Comparison of ENCODE assay signal across 7 cellular contexts in genomic region chr17:36547776-36548175, GRCh38. TPM values are rescaled to one million over a fixed set of nuclear protein-coding genes. Genes with fewer than 3 reads are reported as not detected.
DNase-seq lines count a peak whose midpoint lies in the region; TF ChIP-seq lines count a peak whose summit lies in the region.
"Had no signal": no experiment of that assay in that cellular context is flagged by ENCODE, and none has a peak within 500 bp of the region (broad histone marks: within the 10 kb centered on the region; RNA-seq: fewer than 3 reads in every experiment).

No MANE protein-coding gene starts in this region.

- peak overlapping the region; percentile 72 for H3K27ac Mint-ChIP-seq in HFFc6
- peak overlapping the region; percentile 78 for H3K27ac Mint-ChIP-seq in activated naive CD8-positive, alpha-beta T cell treated with anti-CD3 and anti-CD28 coated beads for 36 hours

- DNase-seq in HFFc6 (no peak), anterior cingulate cortex (lab: John Stamatoyannopoulos, UW) (no peak), ecto neural progenitor cell (ENCODE audit: low spot score) (no peak)
- no peak for DNase-seq in activated naive CD8-positive, alpha-beta T cell treated with anti-CD3 and anti-CD28 coated beads for 36 hours
- no peak for DNase-seq in stimulated activated CD4-positive, alpha-beta T cell treated with anti-CD3 and anti-CD28 coated beads, Interleukin-15, amount 100 ng/mL, for 24 hours
- DNase-seq: NCI-H1694 treated with DMSO at 0.1 percent for 48 hours had no signal

- no peak for TF ChIP-seq EP300 in neural cell (conservative IDR thresholded peaks at IDR 0.05; ENCODE audit: poor library complexity, severe bottlenecking)

- no peak overlapping the region for H3K9ac ChIP-seq in neural cell (ENCODE audit: low read length)

- H3K36me3 ChIP-seq in neural cell (ENCODE audit: insufficient read depth, low read length) = no peaks in the 10 kb centered on the region

- H3K4me1 Mint-ChIP-seq in HFFc6 (ENCODE audit: low read depth) = peaks cover 37% of the 10 kb centered on the region
- H3K4me1 Mint-ChIP-seq in activated naive CD8-positive, alpha-beta T cell treated with anti-CD3 and anti-CD28 coated beads for 36 hours = peaks cover 45% of the 10 kb centered on the region

- H3K27me3 Mint-ChIP-seq in HFFc6 (ENCODE audit: insufficient read depth) = peaks cover 9% of the 10 kb centered on the region
- H3K27me3 Mint-ChIP-seq in activated naive CD8-positive, alpha-beta T cell treated with anti-CD3 and anti-CD28 coated beads for 36 hours = no peaks in the 10 kb centered on the region

- H3K4me3 ChIP-seq in neural cell (ENCODE audit: low read length) = peak overlapping the region; percentile 99

- H4K20me1 ChIP-seq in neural cell (ENCODE audit: insufficient read depth) = no peaks in the 10 kb centered on the region

- peaks cover 33% of the 10 kb centered on the region for H3K36me3 Mint-ChIP-seq in HFFc6 (ENCODE audit: low read depth)
- H3K36me3 Mint-ChIP-seq in activated naive CD8-positive, alpha-beta T cell treated with anti-CD3 and anti-CD28 coated beads for 36 hours = peaks cover 44% of the 10 kb centered on the region

- no peaks in the 10 kb centered on the region for H3K9me2 ChIP-seq in neural cell (ENCODE audit: insufficient read depth, low read length)

- TF ChIP-seq RAD21 in neural cell (conservative IDR thresholded peaks at IDR 0.05) = no peak

- H3K79me2 ChIP-seq in neural cell (replicated peaks; ENCODE audit: insufficient read depth, low read length) = peaks cover 69% of the 10 kb centered on the region

- H3F3A ChIP-seq in neural cell (ENCODE audit: insufficient read depth, low read length, poor library complexity, severe bottlenecking) = peaks cover 4% of the 10 kb centered on the region

- H3K27ac ChIP-seq in neural cell (ENCODE audit: low read length) = no peak overlapping the region

- TF ChIP-seq CTCF in HFFc6 (IDR thresholded peaks at IDR 0.05) (no peak), neural cell (IDR thresholded peaks at IDR 0.05; ENCODE audit: poor library complexity, severe bottlenecking) (no peak)

- H3K4me2 ChIP-seq in neural cell (ENCODE audit: low read length) = peak overlapping the region; percentile 90

- H3K4me3 Mint-ChIP-seq in HFFc6 = peak overlapping the region; percentile 96
- peak overlapping the region; percentile 91 for H3K4me3 Mint-ChIP-seq in activated naive CD8-positive, alpha-beta T cell treated with anti-CD3 and anti-CD28 coated beads for 36 hours

- H3K9me3 Mint-ChIP-seq in HFFc6 = no peaks in the 10 kb centered on the region
- H3K9me3 Mint-ChIP-seq in activated naive CD8-positive, alpha-beta T cell treated with anti-CD3 and anti-CD28 coated beads for 36 hours = no peaks in the 10 kb centered on the region

- H3K27me3 ChIP-seq in neural cell (ENCODE audit: insufficient read depth, low read depth, low read length) = no peaks in the 10 kb centered on the region

- H2AFZ ChIP-seq in neural cell (ENCODE audit: low read depth, low read length) = no peak overlapping the region

- H3K9me3 ChIP-seq in neural cell (ENCODE audit: low read length) = no peaks in the 10 kb centered on the region

TF ChIP-seq in neural cell, 6 proteins besides CTCF, POLR2A, EP300 and RAD21:
- TF ChIP-seq SMC3 (conservative IDR thresholded peaks at IDR 0.05; ENCODE audit: poor library complexity) (no peak), REST (IDR thresholded peaks at IDR 0.05; ENCODE audit: borderline replicate concordance) (no peak), MXI1 (conservative IDR thresholded peaks at IDR 0.05; ENCODE audit: poor library complexity, severe bottlenecking) (no peak), EZH2 (IDR thresholded peaks at IDR 0.05; ENCODE audit: borderline replicate concordance, insufficient read depth, low read length, poor library complexity, severe bottlenecking) (no peak), POLR2AphosphoS5 (IDR thresholded peaks at IDR 0.05) (no peak), TAF1 (IDR thresholded peaks at IDR 0.05; ENCODE audit: low read depth) (no peak)

RNA-seq across cellular contexts. Expression of gene GGNBP2, which starts 3.1 kb away (rescaled TPM):
- total RNA-seq in HFFc6 (2021; fragmentation: NEBNext Ultra II Directional; extraction: Animal tissue kit (Norgen Biotek cat#: 25700)) = 10 to 100 TPM; 53.1 to 62.8 (median 54.2) TPM
- 10 to 100 TPM; 72.8 to 74.6 TPM for total RNA-seq in activated naive CD8-positive, alpha-beta T cell treated with anti-CD3 and anti-CD28 coated beads for 36 hours
- polyA plus RNA-seq in neural cell = 99.3 and 112 TPM in 2 replicates
- polyA minus RNA-seq in neural cell = 92.7 and 97.4 TPM in 2 replicates

RNA-seq across cellular contexts. Expression of gene PIGW, which starts 13.0 kb away (rescaled TPM):
- 10 to 100 TPM; 12.0 to 15.1 (median 12.5) TPM for total RNA-seq in HFFc6 (2021; fragmentation: NEBNext Ultra II Directional; extraction: Animal tissue kit (Norgen Biotek cat#: 25700))
- 10 to 100 TPM; 32.5 to 34.6 TPM for total RNA-seq in activated naive CD8-positive, alpha-beta T cell treated with anti-CD3 and anti-CD28 coated beads for 36 hours
- 2.7 and 5.4 TPM in 2 replicates for polyA plus RNA-seq in neural cell
- polyA minus RNA-seq in neural cell = 4.4 and 5.6 TPM in 2 replicates

RNA-seq across cellular contexts. Expression of gene MYO19, which starts 13.1 kb away (rescaled TPM):
- 10 to 100 TPM; 32.4 to 45.9 (median 38.4) TPM for total RNA-seq in HFFc6 (2021; fragmentation: NEBNext Ultra II Directional; extraction: Animal tissue kit (Norgen Biotek cat#: 25700))
- total RNA-seq in activated naive CD8-positive, alpha-beta T cell treated with anti-CD3 and anti-CD28 coated beads for 36 hours = 100 to 1,000 TPM; 123 to 134 TPM
- polyA plus RNA-seq in neural cell = 51.5 and 66.7 TPM in 2 replicates
- 58.6 and 61.1 TPM in 2 replicates for polyA minus RNA-seq in neural cell

RNA-seq across cellular contexts. Expression of gene DHRS11, which starts 43.9 kb away (rescaled TPM):
- total RNA-seq in HFFc6 (2021; fragmentation: NEBNext Ultra II Directional; extraction: Animal tissue kit (Norgen Biotek cat#: 25700)) = 10 to 100 TPM in 4 of 6 experiments, 1 to 10 TPM in 2; 8.4 to 11.3 (median 10.6) TPM
- 10 to 100 TPM; 10.1 to 14.1 TPM for total RNA-seq in activated naive CD8-positive, alpha-beta T cell treated with anti-CD3 and anti-CD28 coated beads for 36 hours
- polyA plus RNA-seq in neural cell = 13.4 and 18.6 TPM in 2 replicates
- polyA minus RNA-seq in neural cell = 11.7 and 16.9 TPM in 2 replicates

RNA-seq across cellular contexts. Expression of gene MRM1, which starts 53.6 kb away (rescaled TPM):
- 10 to 100 TPM in 1 of 6 experiments, 1 to 10 TPM in 5; 7.3 to 11.4 (median 7.9) TPM for total RNA-seq in HFFc6 (2021; fragmentation: NEBNext Ultra II Directional; extraction: Animal tissue kit (Norgen Biotek cat#: 25700))
- total RNA-seq in activated naive CD8-positive, alpha-beta T cell treated with anti-CD3 and anti-CD28 coated beads for 36 hours = 10 to 100 TPM; 24.4 to 26.4 TPM
- polyA plus RNA-seq in neural cell = 1.8 and 4.0 TPM in 2 replicates
- polyA minus RNA-seq in neural cell = 2.7 and 3.2 TPM in 2 replicates
